ENCODE assay signal across 8 cellular contexts in the genomic region with DNA sequence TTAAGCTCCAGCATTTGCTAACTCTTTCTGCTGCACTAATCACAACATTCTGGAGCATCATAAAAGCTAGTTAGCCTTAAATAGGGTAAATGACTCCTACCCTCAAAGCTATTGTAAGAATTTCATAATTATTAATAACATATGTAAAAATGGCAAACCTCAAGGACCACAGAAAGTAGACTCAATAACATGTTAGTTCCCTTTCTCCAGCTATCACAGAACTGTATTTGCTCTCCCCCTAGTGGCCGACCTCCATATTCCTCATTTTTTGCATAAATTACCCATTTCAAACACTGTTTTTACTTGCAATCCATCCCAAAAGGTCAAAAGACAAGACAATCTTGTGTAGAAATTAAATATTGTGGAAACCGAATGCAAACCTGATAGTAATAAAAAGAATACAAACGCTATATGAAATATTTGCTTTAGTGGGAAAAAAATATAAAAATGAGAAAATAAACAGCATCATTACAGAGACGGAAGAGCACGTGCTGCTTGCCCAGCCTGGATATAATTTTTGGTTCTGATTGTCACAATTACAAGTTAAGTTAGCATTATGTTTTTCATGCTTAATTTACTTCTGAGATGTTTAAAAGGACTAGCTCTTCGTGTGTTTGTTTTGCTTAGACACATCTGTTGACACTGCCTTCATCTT.
DNase-seq lines count a peak whose midpoint lies in the region; ATAC-seq and TF ChIP-seq lines count a peak whose summit lies in the region.

No MANE protein-coding gene starts in this region.

- H3K36me3 ChIP-seq in mesendoderm (ENCODE audit: control insufficient read depth, insufficient read depth, low read length), result no peaks in the 10 kb centered on the region

- ATAC-seq in GM21360 (IDR thresholded peaks at IDR 0.05; ENCODE audit: unreplicated experiment), result peak; percentile 91
- peak; percentile 94 for ATAC-seq in HG03457 (IDR thresholded peaks at IDR 0.05; ENCODE audit: unreplicated experiment)

- H3K27me3 ChIP-seq in mesendoderm (ENCODE audit: insufficient read depth, low read length, poor library complexity), result no peaks in the 10 kb centered on the region

- TF ChIP-seq CTCF in GM10266 (IDR thresholded peaks at IDR 0.05; ENCODE audit: control insufficient read depth, insufficient read depth, low read depth, missing control alignments) (peak; percentile 70), cardiac fibroblast (IDR thresholded peaks at IDR 0.05; ENCODE audit: low read depth, low read length) (peak; percentile 79)

- no peak overlapping the region for H2AK5ac ChIP-seq in mesendoderm (ENCODE audit: low read length)

- no peak overlapping the region for H3K4me2 ChIP-seq in mesendoderm (ENCODE audit: low read length)

- no peak overlapping the region for H3K18ac ChIP-seq in mesendoderm (ENCODE audit: low read length)

- no peak overlapping the region for H3K27ac ChIP-seq in mesendoderm (ENCODE audit: low read depth, low read length)

- no peak overlapping the region for H4K8ac ChIP-seq in mesendoderm (ENCODE audit: low read depth, low read length)

- no peak overlapping the region for H3K23ac ChIP-seq in mesendoderm (ENCODE audit: low read length)

- H3K4me3 ChIP-seq in cardiac fibroblast (replicated peaks in 1 of 2; ENCODE audit: low read depth in 2 of 2, low read length in 2 of 2), result no peak overlapping the region
- H3K4me3 ChIP-seq in mesendoderm (ENCODE audit: low read length), result no peak overlapping the region

- H3K4me1 ChIP-seq in mesendoderm (ENCODE audit: control insufficient read depth, low read depth, low read length), result no peaks in the 10 kb centered on the region

- no peak overlapping the region for H3K4ac ChIP-seq in mesendoderm (ENCODE audit: low read depth, low read length)

- H2BK5ac ChIP-seq in mesendoderm (ENCODE audit: low read length), result no peak overlapping the region

- no CpG with 5 or more reads among the region's 6 CpGs for WGBS in mesendoderm (ENCODE audit: extremely low coverage, insufficient coverage, low lambda C conversion rate)

- H3K79me1 ChIP-seq in mesendoderm (ENCODE audit: low read length), result no peaks in the 10 kb centered on the region

- no peak overlapping the region for H2BK120ac ChIP-seq in mesendoderm (ENCODE audit: low read depth, low read length)

- no peak overlapping the region for H3K56ac ChIP-seq in mesendoderm (ENCODE audit: low read length)

- H4K5ac ChIP-seq in mesendoderm (ENCODE audit: low read length), result no peak overlapping the region

- no peak overlapping the region for H2BK15ac ChIP-seq in mesendoderm (replicated peaks; ENCODE audit: low read depth)

- H3K9ac ChIP-seq in mesendoderm (ENCODE audit: low read length), result no peak overlapping the region

- DNase-seq in GM10266 (ENCODE audit: extremely low spot score), result peak; percentile 17
- DNase-seq in NCI-H774 (lab: John Stamatoyannopoulos, UW), result peak; percentile 4
- DNase-seq in cardiac fibroblast (ENCODE audit: low read depth in 2 of 2), result peak; percentile 47 to 64
- peak; percentile 49 for DNase-seq in mesendoderm
- DNase-seq in GOT3 (lab: John Stamatoyannopoulos, UW), result no peak
- no peak for DNase-seq in activated effector memory CD4-positive, alpha-beta T cell treated with anti-CD3 and anti-CD28 coated beads, Interleukin-2, amount 50 U/mL, for 16 hours

- H3K79me2 ChIP-seq in mesendoderm (ENCODE audit: control insufficient read depth, insufficient read depth, low read length), result no peaks in the 10 kb centered on the region

Comparison
In these comparisons a context has a peak if more than half of its experiments do, and no peak if none do; other contexts are left out.
1. DNase-seq: peak in GM10266 (single experiment), NCI-H774 (single experiment), cardiac fibroblast (2 of 2) and mesendoderm (single experiment); none in GOT3 (single experiment) and activated effector memory CD4-positive, alpha-beta T cell treated with anti-CD3 and anti-CD28 coated beads, Interleukin-2, amount 50 U/mL, for 16 hours (single experiment).